In the genomic region with DNA sequence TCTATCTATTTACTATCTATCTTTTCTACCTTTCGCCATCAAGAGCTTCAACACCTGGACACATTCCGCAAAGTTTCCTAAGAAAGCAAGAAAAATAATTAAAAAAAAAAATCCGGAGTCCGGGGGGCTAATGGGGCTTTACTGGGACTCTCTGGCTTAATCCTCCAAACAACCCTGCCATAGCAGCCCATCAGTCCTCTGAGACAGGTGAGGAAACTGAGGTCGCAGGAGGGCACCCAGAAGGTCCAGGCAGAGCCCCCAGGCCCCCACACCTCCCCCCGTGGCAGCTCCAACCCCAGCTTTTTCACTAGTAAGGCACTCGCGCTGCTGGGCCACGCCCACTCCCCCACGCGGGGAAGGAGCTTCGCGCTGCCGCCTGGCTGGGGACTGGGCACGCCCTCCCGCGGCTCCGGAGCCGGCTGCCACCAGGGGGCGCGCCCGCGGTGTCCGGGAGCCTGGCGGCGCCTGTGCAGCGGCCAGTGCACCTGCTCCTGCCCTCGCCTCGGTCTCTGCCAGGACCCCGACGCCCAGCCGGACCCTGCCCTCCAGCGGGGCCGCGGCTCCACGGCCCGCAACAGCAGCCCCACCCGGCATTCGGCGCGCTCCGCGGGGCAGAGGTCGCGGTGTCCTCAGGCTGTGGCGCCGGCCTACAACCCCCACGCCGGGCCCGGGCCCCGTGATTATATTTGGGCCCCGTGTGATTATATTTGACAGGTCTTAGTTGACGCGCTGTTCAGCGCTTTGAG, we compare ENCODE assay signal across 8 cellular contexts.
DNase-seq lines count a peak whose midpoint lies in the region; ATAC-seq and TF ChIP-seq lines count a peak whose summit lies in the region.

No MANE protein-coding gene starts in this region.

- DNase-seq in NK-92 treated with Interleukin-12 subunit alpha and Interleukin-12 subunit beta, amount 100 ng/mL, for 24 hours (lab: John Stamatoyannopoulos, UW), result peak; percentile 51
- DNase-seq in NK-92 (lab: John Stamatoyannopoulos, UW; ENCODE audit: unreplicated experiment) (no peak), NCI-H446 treated with DMSO at 0.1 percent for 48 hours (lab: John Stamatoyannopoulos, UW) (peak; percentile 4), coronary artery (ENCODE audit: low spot score) (no peak), medulla oblongata (ENCODE audit: extremely low spot score) (peak; percentile 35)
- peak; percentile 82 to 86 for DNase-seq in activated CD4-positive, alpha-beta T cell treated with anti-CD3 and anti-CD28 coated beads, Interleukin-2, amount 50 U/mL, for 4 hours
- DNase-seq in stimulated activated CD8-positive, alpha-beta memory T cell treated with anti-CD3 and anti-CD28 coated beads, Interleukin-15, amount 100 ng/mL, for 1 hour (ENCODE audit: low read depth), result peak; percentile 68

- H3K4me3 ChIP-seq in coronary artery, result peak overlapping the region; percentile 54

- ATAC-seq in GM18520 (IDR thresholded peaks at IDR 0.05; ENCODE audit: unreplicated experiment), result no peak

- TF ChIP-seq CTCF in coronary artery (IDR thresholded peaks at IDR 0.05), result peak; percentile 74

- H3K27ac ChIP-seq in coronary artery, result no peak overlapping the region

Comparison
In these comparisons a context has a peak if more than half of its experiments do, and no peak if none do; other contexts are left out.
1. DNase-seq: peak in NK-92 treated with Interleukin-12 subunit alpha and Interleukin-12 subunit beta, amount 100 ng/mL, for 24 hours (single experiment), NCI-H446 treated with DMSO at 0.1 percent for 48 hours (single experiment), activated CD4-positive, alpha-beta T cell treated with anti-CD3 and anti-CD28 coated beads, Interleukin-2, amount 50 U/mL, for 4 hours (2 of 2), medulla oblongata (single experiment) and stimulated activated CD8-positive, alpha-beta memory T cell treated with anti-CD3 and anti-CD28 coated beads, Interleukin-15, amount 100 ng/mL, for 1 hour (single experiment); none in NK-92 (single experiment) and coronary artery (single experiment).